ENCODE assay signal across 8 cellular contexts in the genomic region with DNA sequence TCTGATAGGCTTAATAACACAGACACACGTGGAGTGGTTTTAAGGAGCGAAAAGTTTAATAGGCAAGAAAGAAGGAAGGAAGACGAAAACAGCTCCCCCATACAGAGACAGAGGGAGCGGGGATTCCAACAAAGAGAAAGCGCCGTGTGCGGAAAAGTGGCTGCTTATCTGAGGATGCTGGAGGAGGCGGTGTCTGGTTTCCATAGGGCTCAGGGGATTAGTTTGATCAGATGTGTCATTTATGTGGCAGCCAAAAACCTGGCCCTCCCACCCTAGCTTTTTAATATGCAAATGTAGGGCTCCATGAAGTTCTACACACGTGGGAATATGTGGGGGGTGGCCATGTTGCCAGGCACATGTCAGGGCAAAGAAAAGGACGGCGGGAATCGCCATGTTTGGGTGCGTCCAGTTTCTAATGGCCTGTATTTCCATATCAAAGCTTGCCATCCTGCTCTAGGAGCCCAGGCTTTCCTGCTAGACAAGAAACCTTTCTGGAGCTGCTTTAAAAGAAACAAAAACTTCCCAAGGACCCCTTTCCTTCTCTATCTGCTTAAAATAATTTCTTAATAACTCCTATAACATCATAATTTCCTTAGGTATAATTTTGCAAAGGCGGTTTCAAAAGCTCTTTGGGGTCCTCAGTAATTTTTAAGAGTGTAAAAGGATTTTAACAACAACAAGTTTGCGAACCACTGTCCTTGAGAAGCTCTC. TPM values are rescaled to one million over a fixed set of nuclear protein-coding genes. Genes with fewer than 3 reads are reported as not detected.
A peak's percentile ranks its signal among the peaks of the same experiment; 100 is the strongest.
DNase-seq lines count a peak whose midpoint lies in the region; TF ChIP-seq lines count a peak whose summit lies in the region.
"Had no signal": no experiment of that assay in that cellular context is flagged by ENCODE, and none has a peak within 500 bp of the region (broad histone marks: within the 10 kb centered on the region; RNA-seq: fewer than 3 reads in every experiment).

No MANE protein-coding gene starts in this region.

- H4K20me1 ChIP-seq in PC-9 (ENCODE audit: insufficient read depth) (no peaks in the 10 kb centered on the region), fibroblast of lung (ENCODE audit: control insufficient read depth, extremely low read depth, insufficient read depth, low read length) (no peaks in the 10 kb centered on the region)

- H3K9me2 ChIP-seq in PC-9 (ENCODE audit: insufficient read depth): no peaks in the 10 kb centered on the region

- H3K9ac ChIP-seq in fibroblast of lung (ENCODE audit: insufficient read depth, low read length) (no peak overlapping the region), skeletal muscle tissue (ENCODE audit: low read depth in 1 of 3, low read length in 3 of 3) (peak overlapping the region; percentile 76 to 92 (median 86))

- TF ChIP-seq CTCF in HEK293 (tag by site-specific recombination; IDR thresholded peaks at IDR 0.05): no peak; the same call in 1 of the 2 replicates
- no peak for TF ChIP-seq CTCF in PC-9 (conservative IDR thresholded peaks at IDR 0.05)
- no peak for TF ChIP-seq CTCF in fibroblast of lung (conservative IDR thresholded peaks at IDR 0.05 in 1 of 2, IDR thresholded peaks at IDR 0.05 in 1 of 2; ENCODE audit: low read depth in 1 of 2, low read length in 2 of 2)

- H3K27ac ChIP-seq in HEK293 (ENCODE audit: extremely low read depth, low read depth, low read length) (peak overlapping the region; percentile 84; the same call in 1 of the 2 replicates), PC-9 (no peak overlapping the region), fibroblast of lung (ENCODE audit: insufficient read depth, low read length) (no peak overlapping the region), skeletal muscle tissue (ENCODE audit: low read depth, low read length) (peak overlapping the region; percentile 50)

- H2AFZ ChIP-seq in PC-9 (peak overlapping the region; percentile 94), fibroblast of lung (ENCODE audit: low read length) (peak overlapping the region; percentile 72)

- no peaks in the 10 kb centered on the region for H3K79me2 ChIP-seq in PC-9 (ENCODE audit: low read depth)
- no peaks in the 10 kb centered on the region for H3K79me2 ChIP-seq in fibroblast of lung (ENCODE audit: control insufficient read depth, insufficient read depth, low read length)

- H3K9me3 ChIP-seq in HEK293 (ENCODE audit: control insufficient read depth, insufficient read depth, low read depth, low read length) (no peaks in the 10 kb centered on the region), PC-9 (ENCODE audit: insufficient read depth, low read depth) (no peaks in the 10 kb centered on the region), fibroblast of lung (ENCODE audit: control insufficient read depth, insufficient read depth, low read depth, low read length) (no peaks in the 10 kb centered on the region), skeletal muscle tissue (ENCODE audit: control insufficient read depth in 3 of 3, low read length in 3 of 3) (no peaks in the 10 kb centered on the region)

- no peak overlapping the region for H3K4me3 ChIP-seq in HEK293 (ENCODE audit: low read depth, low read length)
- peak overlapping the region; percentile 77; the same call in 1 of the 2 replicates for H3K4me3 ChIP-seq in PC-9
- H3K4me3 ChIP-seq in fibroblast of lung (replicated peaks in 1 of 4; ENCODE audit: control extremely low read depth in 1 of 4, insufficient read depth in 1 of 4, low read depth in 3 of 4, low read length in 4 of 4): peak overlapping the region in 2 of 4 experiments; percentile 86 to 97
- H3K4me3 ChIP-seq in skeletal muscle tissue (ENCODE audit: low read length in 3 of 3): peak overlapping the region; percentile 86 to 97 (median 96)

- H3F3A ChIP-seq in PC-9 (ENCODE audit: insufficient read depth, low read depth): peaks cover 10% of the 10 kb centered on the region; the same call in 1 of the 2 replicates

- H3K27me3 ChIP-seq in PC-9 (ENCODE audit: insufficient read depth, low read depth) (no peaks in the 10 kb centered on the region), fibroblast of lung (ENCODE audit: control insufficient read depth, insufficient read depth, low read length) (no peaks in the 10 kb centered on the region), skeletal muscle tissue (ENCODE audit: control insufficient read depth in 3 of 3, insufficient read depth in 3 of 3, low read length in 3 of 3) (no peaks in the 10 kb centered on the region)

- POLR2A ChIA-PET in HEK293 (lab: Yijun Ruan, JAX): interaction anchor here (0.6 to 1.8 kb wide), 7 partner anchors 11 to 317 kb away, joined by 3 to 16 read pairs (median 4); partner anchors contain the start of genes ATRIP, CDC25A and PFKFB4
- POLR2A ChIA-PET in PC-9 (lab: Charles Lee; ENCODE audit: unreplicated experiment): interaction anchor here (0.5 to 0.7 kb wide), 4 partner anchors 34 to 682 kb away, joined by 3 to 7 read pairs (median 5); partner anchors contain the start of gene CELSR3

- no TSS peak for BruUV-seq in PC-9 (replicated peaks; lab: Mats Ljungman, UMichigan)

- intact Hi-C loops in PC-9 (cut with micrococcal nuclease; ENCODE audit: unreplicated experiment): loop anchor here (2.0 kb wide), 1 partner anchor 51 kb away; the partner anchor contains the start of gene CDC25A

- no peaks in the 10 kb centered on the region for H3K4me1 ChIP-seq in HEK293 (ENCODE audit: control insufficient read depth, insufficient read depth, low read length)
- 0 out of 2 replicates have a peak, but pooled peaks cover 8% of the 10 kb centered on the region for H3K4me1 ChIP-seq in PC-9 (replicated peaks; ENCODE audit: insufficient read depth)
- H3K4me1 ChIP-seq in fibroblast of lung (ENCODE audit: control insufficient read depth, extremely low read depth, insufficient read depth, low read length): no peaks in the 10 kb centered on the region
- H3K4me1 ChIP-seq in skeletal muscle tissue (ENCODE audit: control insufficient read depth in 3 of 3, insufficient read depth in 3 of 3, low read length in 3 of 3): peaks cover 4 to 21% (median 9%) of the 10 kb centered on the region in 3 donors

- no peak for DNase-seq in PC-9
- DNase-seq in fibroblast of lung (ENCODE audit: low read depth in 2 of 2): no peak
- DNase-seq in epidermal melanocyte (ENCODE audit: insufficient read length, low spot score): no peak
- no peak for DNase-seq in middle frontal gyrus (ENCODE audit: extremely low spot score, low spot score)
- no peak for DNase-seq in activated CD4-positive, alpha-beta T cell treated with anti-CD3 and anti-CD28 coated beads, Interleukin-2, amount 50 U/mL, for 4 hours

- CTCF ChIA-PET in HEK293 (lab: Yijun Ruan, JAX) (interaction anchor here (0.6 to 1.6 kb wide), 6 partner anchors 46 to 634 kb away, joined by 3 to 13 read pairs (median 4); no protein-coding TSS in a partner anchor), PC-9 (lab: Charles Lee) (interaction anchor here (1.7 kb wide), 1 partner anchor 196 kb away, joined by 8 read pairs; no protein-coding TSS in a partner anchor)

- H3K4me2 ChIP-seq in PC-9: peak overlapping the region; percentile 79
- H3K4me2 ChIP-seq in fibroblast of lung (ENCODE audit: extremely low read depth, insufficient read depth, low read length): peak overlapping the region; percentile 73

- H3K36me3 ChIP-seq in HEK293 (ENCODE audit: control insufficient read depth in 2 of 2, insufficient read depth in 1 of 2, low read length in 2 of 2) (peaks cover 0 to 9% of the 10 kb centered on the region in 2 experiments; a peak in 2 of 3 replicates), PC-9 (ENCODE audit: low read depth) (no peaks in the 10 kb centered on the region), fibroblast of lung (ENCODE audit: control insufficient read depth, insufficient read depth, low read length) (no peaks in the 10 kb centered on the region), skeletal muscle tissue (ENCODE audit: control insufficient read depth in 3 of 3, insufficient read depth in 3 of 3, low read length in 3 of 3) (peaks cover 0 to 2% (median 0%) of the 10 kb centered on the region in 3 donors)

TF ChIP-seq in HEK293, 187 proteins besides CTCF, POLR2A, EP300 and RAD21 (continues in another document):
- TF ChIP-seq ZNF76 (tag by site-specific recombination; IDR thresholded peaks at IDR 0.05; ENCODE audit: borderline replicate concordance, low read depth) (no peak), ZNF704 (tag by site-specific recombination; IDR thresholded peaks at IDR 0.05) (no peak), GLIS1 (tag by site-specific recombination; IDR thresholded peaks at IDR 0.05) (peak; percentile 59), ZBTB17 (tag by site-specific recombination; IDR thresholded peaks at IDR 0.05) (peak; percentile 24; the same call in 1 of the 2 replicates)
- TF ChIP-seq, protein P1, sequence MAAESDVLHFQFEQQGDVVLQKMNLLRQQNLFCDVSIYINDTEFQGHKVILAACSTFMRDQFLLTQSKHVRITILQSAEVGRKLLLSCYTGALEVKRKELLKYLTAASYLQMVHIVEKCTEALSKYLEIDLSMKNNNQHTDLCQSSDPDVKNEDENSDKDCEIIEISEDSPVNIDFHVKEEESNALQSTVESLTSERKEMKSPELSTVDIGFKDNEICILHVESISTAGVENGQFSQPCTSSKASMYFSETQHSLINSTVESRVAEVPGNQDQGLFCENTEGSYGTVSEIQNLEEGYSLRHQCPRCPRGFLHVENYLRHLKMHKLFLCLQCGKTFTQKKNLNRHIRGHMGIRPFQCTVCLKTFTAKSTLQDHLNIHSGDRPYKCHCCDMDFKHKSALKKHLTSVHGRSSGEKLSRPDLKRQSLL (tag by site-specific recombination; IDR thresholded peaks at IDR 0.05): 0 out of 2 replicates have a peak, but pooled peaks have one; percentile 5

RNA-seq across cellular contexts. Expression of gene ZNF589, which starts 0.7 kb away (rescaled TPM):
- total RNA-seq in PC-9 (2021): 11.1 and 11.7 TPM in 2 replicates
- total RNA-seq in fibroblast of lung: 3.3 and 5.1 TPM in 2 replicates
- polyA plus RNA-seq in fibroblast of lung: 2.3 and 2.8 TPM in 2 replicates
- 2.3 and 2.4 TPM in 2 replicates for polyA plus RNA-seq in fibroblast of lung (2012)
- 1.2 and 1.7 TPM in 2 replicates for polyA minus RNA-seq in fibroblast of lung (ENCODE audit: low replicate concordance)
- total RNA-seq in skeletal muscle tissue: 4.7 TPM

RNA-seq across cellular contexts. Expression of gene CAMP, which starts 16.9 kb away (rescaled TPM):
- total RNA-seq in PC-9 (2021) (not detected in 2 replicates), fibroblast of lung (not detected in 2 replicates), skeletal muscle tissue (not detected)
- polyA plus RNA-seq in fibroblast of lung: not detected in 2 replicates
- not detected in 2 replicates for polyA plus RNA-seq in fibroblast of lung (2012)
- not detected in 2 replicates for polyA minus RNA-seq in fibroblast of lung (ENCODE audit: low replicate concordance)
- total RNA-seq: kidney epithelial cell had no signal

RNA-seq across cellular contexts. Expression of gene CDC25A, which starts 51.9 kb away (rescaled TPM):
- total RNA-seq in PC-9 (2021): 9.7 and 10.5 TPM in 2 replicates
- 1.0 and 1.3 TPM in 2 replicates for total RNA-seq in fibroblast of lung
- polyA plus RNA-seq in fibroblast of lung: 3.1 and 6.1 TPM in 2 replicates
- 3.0 and 6.3 TPM in 2 replicates for polyA plus RNA-seq in fibroblast of lung (2012)
- 1.6 and 3.3 TPM in 2 replicates for polyA minus RNA-seq in fibroblast of lung (ENCODE audit: low replicate concordance)
- 3.7 TPM for total RNA-seq in skeletal muscle tissue

Comparison
In these comparisons a context has a peak if more than half of its experiments do, and no peak if none do; other contexts are left out.
1. H3K27ac ChIP-seq: peak in HEK293 (single experiment) and skeletal muscle tissue (single experiment); none in PC-9 (single experiment) and fibroblast of lung (single experiment).